In the genomic region with DNA sequence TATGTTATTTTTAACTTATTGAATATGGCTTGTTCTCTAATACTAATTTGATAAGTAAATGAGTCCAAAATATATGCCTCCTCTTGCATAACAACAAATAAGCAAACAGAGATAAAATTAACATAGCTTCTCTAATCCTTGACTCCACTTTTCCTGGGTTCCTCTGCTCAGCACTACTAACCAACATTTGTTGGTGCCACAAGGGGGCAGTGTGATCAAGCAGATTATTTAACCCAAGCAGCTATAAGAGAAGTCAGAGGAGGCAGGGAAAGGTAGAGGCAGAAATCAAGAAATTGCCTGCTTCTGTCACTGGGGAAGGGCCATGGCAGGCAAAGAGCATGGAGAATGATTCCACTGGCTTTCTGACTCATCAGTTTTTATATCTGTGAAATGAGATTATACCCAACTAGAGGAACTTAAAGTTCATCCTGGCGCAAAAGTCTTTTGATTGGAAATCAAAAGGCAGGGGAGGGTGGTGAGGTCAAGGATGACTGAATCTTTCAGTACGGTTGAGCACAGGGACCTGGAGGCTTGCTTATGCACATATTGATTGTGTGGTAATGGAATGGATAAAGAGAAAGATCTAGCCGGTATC, we compare ENCODE assay signal across 8 cellular contexts.
DNase-seq lines count a peak whose midpoint lies in the region; ATAC-seq lines count a peak whose summit lies in the region.

No MANE protein-coding gene starts in this region.

- H3K27ac ChIP-seq in right cardiac atrium (ENCODE audit: low read length): no peak overlapping the region

- H3K9ac ChIP-seq in adipocyte (ENCODE audit: low read length): no peak overlapping the region

- DNase-seq in ELF-1 (ENCODE audit: low read depth, low spot score) (peak; percentile 73), MG63 (peak; percentile 33), SW 1271 (lab: John Stamatoyannopoulos, UW) (peak; percentile 13 to 63), adipocyte (ENCODE audit: low read depth) (peak; percentile 81), right cardiac atrium (peak; percentile 37 to 71 (median 53)), skeletal muscle cell (ENCODE audit: low read depth) (peak; percentile 7)

- H3K4me1 ChIP-seq in adipocyte (ENCODE audit: control insufficient read depth, insufficient read depth, low read length) (no peaks in the 10 kb centered on the region), right cardiac atrium (ENCODE audit: control insufficient read depth, insufficient read depth, low read length) (no peaks in the 10 kb centered on the region)

- ATAC-seq in GM21717 (IDR thresholded peaks at IDR 0.05; ENCODE audit: unreplicated experiment) (peak; percentile 61), right cardiac atrium (peak; percentile 68 to 76), HG03521 (IDR thresholded peaks at IDR 0.05; ENCODE audit: unreplicated experiment) (no peak)

- 69% methylated on average over 3 of the region's 3 CpGs for WGBS in right cardiac atrium

- no peaks in the 10 kb centered on the region for H3K36me3 ChIP-seq in MG63
- no peaks in the 10 kb centered on the region for H3K36me3 ChIP-seq in adipocyte (ENCODE audit: control insufficient read depth, insufficient read depth, low read length, severe bottlenecking)

- H3K4me3 ChIP-seq in MG63 (no peak overlapping the region), adipocyte (ENCODE audit: low read length) (no peak overlapping the region), right cardiac atrium (ENCODE audit: low read length) (no peak overlapping the region), skeletal muscle cell (ENCODE audit: low read depth, low read length) (no peak overlapping the region)

- H3K27me3 ChIP-seq in MG63 (peaks cover 17% of the 10 kb centered on the region; the same call in 1 of the 2 replicates), adipocyte (replicated peaks; ENCODE audit: control insufficient read depth, insufficient read depth, low read length) (peaks cover 31% of the 10 kb centered on the region), right cardiac atrium (ENCODE audit: control insufficient read depth, insufficient read depth) (no peaks in the 10 kb centered on the region)

- H3K9me3 ChIP-seq in MG63 (no peaks in the 10 kb centered on the region), adipocyte (ENCODE audit: control insufficient read depth, low read length) (peaks cover 5% of the 10 kb centered on the region), right cardiac atrium (ENCODE audit: control insufficient read depth, low read length) (no peaks in the 10 kb centered on the region)

- intact Hi-C loops in right cardiac atrium (cut with DNase I): loop anchor here (2.0 to 5.0 kb wide), 3 partner anchors 150 to 216 kb away; partner anchors contain the start of gene IGSF11 (in 1 of the 4)

Comparison
In these comparisons a context has a peak if more than half of its experiments do, and no peak if none do; other contexts are left out.
1. DNase-seq: peak in every context shown above with its lines; median percentile 81 in adipocyte; 73 in ELF-1; 53 in right cardiac atrium; 38 in SW 1271; 33 in MG63; 7 in skeletal muscle cell.